Comparison of ENCODE assay signal across 18 cellular contexts in the genomic region with DNA sequence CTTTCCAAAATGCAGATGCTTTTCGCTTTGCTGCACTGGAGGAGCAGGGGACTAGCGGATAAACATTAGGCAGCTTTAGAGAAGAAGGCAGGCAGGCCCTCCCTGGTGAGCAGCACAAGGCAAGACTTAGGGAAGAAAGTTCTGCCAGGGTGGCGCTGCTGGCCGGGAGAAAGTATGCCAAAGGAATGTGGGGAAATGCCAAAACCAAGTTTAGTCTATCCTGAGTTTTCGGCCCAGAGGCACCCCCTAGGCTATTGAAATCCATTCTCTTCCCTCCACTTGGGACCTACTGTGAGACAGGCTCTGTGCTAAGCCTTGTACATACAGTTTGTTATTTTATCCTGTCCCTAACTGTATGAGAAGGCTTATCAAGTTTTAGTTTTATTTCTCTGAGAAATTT. TPM values are rescaled to one million over a fixed set of nuclear protein-coding genes. Genes with fewer than 3 reads are reported as not detected.
DNase-seq lines count a peak whose midpoint lies in the region; ATAC-seq and TF ChIP-seq lines count a peak whose summit lies in the region.
"Had no signal": no experiment of that assay in that cellular context is flagged by ENCODE, and none has a peak within 500 bp of the region (broad histone marks: within the 10 kb centered on the region; RNA-seq: fewer than 3 reads in every experiment).

No MANE protein-coding gene starts in this region.

- WGBS in testis, 2 donors = 20 to 29% methylated on average over 5 of the region's 5 CpGs

- H3K4me3 Mint-ChIP-seq in naive thymus-derived CD8-positive, alpha-beta T cell = no peak overlapping the region
- H3K4me3 Mint-ChIP-seq: activated CD4-positive, alpha-beta memory T cell treated with anti-CD3 and anti-CD28 coated beads, Interleukin-2, amount 10 ng/mL, durations not matched to agents 7 days and 5 days; neural crest cell had no signal

- H3K4me1 Mint-ChIP-seq in naive thymus-derived CD8-positive, alpha-beta T cell = no peaks in the 10 kb centered on the region
- H3K4me1 Mint-ChIP-seq: activated CD4-positive, alpha-beta memory T cell treated with anti-CD3 and anti-CD28 coated beads, Interleukin-2, amount 10 ng/mL, durations not matched to agents 7 days and 5 days; neural crest cell had no signal

- no peak for TF ChIP-seq POLR2A in testis (IDR thresholded peaks at IDR 0.05)

- intact Hi-C loops in testis (cut with DNase I; ENCODE audit: low total_unique reads) = no loop called here

- H3K4me3 ChIP-seq in adipocyte (ENCODE audit: low read length) (no peak overlapping the region), testis (no peak overlapping the region)
- H3K4me3 ChIP-seq: breast epithelium, hepatocyte, lower lobe of right lung had no signal

- H3K27ac Mint-ChIP-seq in naive thymus-derived CD8-positive, alpha-beta T cell = no peak overlapping the region
- H3K27ac Mint-ChIP-seq: activated CD4-positive, alpha-beta memory T cell treated with anti-CD3 and anti-CD28 coated beads, Interleukin-2, amount 10 ng/mL, durations not matched to agents 7 days and 5 days had no signal

- POLR2A ChIA-PET in naive thymus-derived CD8-positive, alpha-beta T cell (lab: Charles Lee) = no interaction called here

- H3K9ac ChIP-seq in adipocyte (ENCODE audit: low read length) = no peak overlapping the region

- no peak overlapping the region for H3K27ac ChIP-seq in foreskin keratinocyte
- peak overlapping the region; percentile 64 to 79 for H3K27ac ChIP-seq in testis
- H3K27ac ChIP-seq: breast epithelium, hepatocyte, lower lobe of right lung had no signal

- TF ChIP-seq CTCF in foreskin keratinocyte (conservative IDR thresholded peaks at IDR 0.05) (peak; percentile 16), testis (IDR thresholded peaks at IDR 0.05) (no peak)

- H3K36me3 ChIP-seq in adipocyte (ENCODE audit: control insufficient read depth, insufficient read depth, low read length, severe bottlenecking) (no peaks in the 10 kb centered on the region), testis (ENCODE audit: low read depth, missing control alignments) (no peaks in the 10 kb centered on the region)
- H3K36me3 ChIP-seq: breast epithelium, lower lobe of right lung had no signal

- H3K9me3 Mint-ChIP-seq in naive thymus-derived CD8-positive, alpha-beta T cell = peaks cover 0 to 2% (median 0%) of the 10 kb centered on the region in 9 donors
- H3K9me3 Mint-ChIP-seq: activated CD4-positive, alpha-beta memory T cell treated with anti-CD3 and anti-CD28 coated beads, Interleukin-2, amount 10 ng/mL, durations not matched to agents 7 days and 5 days had no signal

- ATAC-seq in foreskin keratinocyte (no peak), GM19463 (IDR thresholded peaks at IDR 0.05; ENCODE audit: unreplicated experiment) (no peak)
- no peak for ATAC-seq in naive thymus-derived CD8-positive, alpha-beta T cell
- ATAC-seq: sciatic nerve had no signal

- peaks cover 8 to 30% (median 15%) of the 10 kb centered on the region in 5 donors for H3K27me3 Mint-ChIP-seq in naive thymus-derived CD8-positive, alpha-beta T cell

- H3K4me1 ChIP-seq in adipocyte (ENCODE audit: control insufficient read depth, insufficient read depth, low read length) (peaks cover 15% of the 10 kb centered on the region), foreskin keratinocyte (no peaks in the 10 kb centered on the region), testis (peaks cover 18% of the 10 kb centered on the region)
- H3K4me1 ChIP-seq: breast epithelium, lower lobe of right lung had no signal

- no peaks in the 10 kb centered on the region for H3K36me3 Mint-ChIP-seq in naive thymus-derived CD8-positive, alpha-beta T cell

- H3K9me3 ChIP-seq in adipocyte (ENCODE audit: control insufficient read depth, low read length) (no peaks in the 10 kb centered on the region), testis (no peaks in the 10 kb centered on the region)
- H3K9me3 ChIP-seq: breast epithelium, lower lobe of right lung had no signal

- H3K27me3 ChIP-seq in adipocyte (replicated peaks; ENCODE audit: control insufficient read depth, insufficient read depth, low read length) (no peaks in the 10 kb centered on the region), foreskin keratinocyte (no peaks in the 10 kb centered on the region), testis (no peaks in the 10 kb centered on the region)
- H3K27me3 ChIP-seq: breast epithelium had no signal

- peak; percentile 13 for DNase-seq in GM03348 (ENCODE audit: low spot score)
- DNase-seq in adipocyte (ENCODE audit: low read depth) = peak; percentile 69
- DNase-seq in foreskin keratinocyte = peak in 1 of 2 donors; percentile 37
- DNase-seq in testis = peak; percentile 43
- no peak for DNase-seq in naive thymus-derived CD8-positive, alpha-beta T cell
- DNase-seq in ureter (ENCODE audit: low spot score) = no peak
- DNase-seq: activated CD4-positive, alpha-beta memory T cell treated with anti-CD3 and anti-CD28 coated beads, Interleukin-2, amount 10 ng/mL, durations not matched to agents 7 days and 5 days; activated gamma-delta T cell; COR-L47; lower lobe of right lung; NCI-H2081; NCI-H748 treated with DMSO at 0.1 percent for 48 hours; stimulated activated naive CD4-positive, alpha-beta T cell had no signal

RNA-seq across cellular contexts. Expression of a gene that starts 9.2 kb away (rescaled TPM):
- total RNA-seq in foreskin keratinocyte (0.65 and 0.78 TPM in 2 replicates), testis (10 to 100 TPM; 52.0 to 70.4 TPM), ureter (0.55 TPM)
- polyA plus RNA-seq in foreskin keratinocyte (0.11 and 0.17 TPM in 2 replicates), testis (ENCODE audit: insufficient read depth, low read depth, low replicate concordance) (22.7 TPM)
- not detected for total RNA-seq in naive thymus-derived CD8-positive, alpha-beta T cell
- polyA plus RNA-seq in naive thymus-derived CD8-positive, alpha-beta T cell = not detected

Comparison
In these comparisons a context has a peak if more than half of its experiments do, and no peak if none do; other contexts are left out.
1. DNase-seq: peak in GM03348 (single experiment), adipocyte (single experiment) and testis (single experiment); none in naive thymus-derived CD8-positive, alpha-beta T cell (0 of 10) and ureter (single experiment).
2. RNA of a gene that starts 9.2 kb away (total RNA-seq): 52.0 to 70.4 TPM in testis; 0.65 to 0.78 TPM in foreskin keratinocyte, 0.55 TPM in ureter (single experiment) and not detected in naive thymus-derived CD8-positive, alpha-beta T cell; every median in the first group is over 10 times any median in the second.